Comparison of ENCODE assay signal across 1 cellular context in genomic region chr15:50424066-50424890, GRCh38.
A peak's percentile ranks its signal among the peaks of the same experiment; 100 is the strongest.
TF ChIP-seq lines count a peak whose summit lies in the region.

USP8 (plus strand) TSS chr15:50424405; CDS start chr15:50439074, 14,669 bp downstream.

TF ChIP-seq in HepG2, 621 proteins besides CTCF, POLR2A, EP300 and RAD21 (continued from another document and continues in another):
- TF ChIP-seq ZNF510 (CRISPR knock-in tag; IDR thresholded peaks at IDR 0.05; ENCODE audit: low read depth) = no peak
- TF ChIP-seq TEAD3 (CRISPR knock-in tag; optimal IDR thresholded peaks at IDR 0.05; ENCODE audit: borderline replicate concordance) = peak; percentile 84
- TF ChIP-seq HMG20A (CRISPR knock-in tag; IDR thresholded peaks at IDR 0.05; ENCODE audit: borderline replicate concordance) = peak; percentile 38; the same call in 1 of the 2 replicates
- TF ChIP-seq ZNF329 (CRISPR knock-in tag; IDR thresholded peaks at IDR 0.05; ENCODE audit: low read depth) = no peak
- 0 out of 2 replicates have a peak, but pooled peaks have one; percentile 28 for TF ChIP-seq DNMT3B (CRISPR knock-in tag; conservative IDR thresholded peaks at IDR 0.05)
- TF ChIP-seq ZNF235 (CRISPR knock-in tag; IDR thresholded peaks at IDR 0.05; ENCODE audit: borderline replicate concordance) = peak; percentile 49; the same call in 1 of the 2 replicates
- TF ChIP-seq ZMYM3 (CRISPR knock-in tag; IDR thresholded peaks at IDR 0.05) = no peak
- TF ChIP-seq SRY (CRISPR knock-in tag; IDR thresholded peaks at IDR 0.05) = peak; percentile 76; the same call in 1 of the 2 replicates
- peak; percentile 49; the same call in 1 of the 2 replicates for TF ChIP-seq ZNF891 (CRISPR knock-in tag; IDR thresholded peaks at IDR 0.05)
- TF ChIP-seq NCOR1 (IDR thresholded peaks at IDR 0.05; ENCODE audit: borderline replicate concordance, low read length) = peak; percentile 42; the same call in 1 of the 2 replicates
- no peak for TF ChIP-seq ZSCAN22 (CRISPR knock-in tag; IDR thresholded peaks at IDR 0.05)
- TF ChIP-seq ONECUT2 (CRISPR knock-in tag; IDR thresholded peaks at IDR 0.05) = no peak
- TF ChIP-seq ZBTB3 (CRISPR knock-in tag; IDR thresholded peaks at IDR 0.05; ENCODE audit: borderline replicate concordance, low read depth) = no peak
- no peak for TF ChIP-seq FUBP1 (CRISPR knock-in tag; IDR thresholded peaks at IDR 0.05; ENCODE audit: borderline replicate concordance)
- 0 out of 2 replicates have a peak, but pooled peaks have one; percentile 37 for TF ChIP-seq THRA (CRISPR knock-in tag; IDR thresholded peaks at IDR 0.05; ENCODE audit: borderline replicate concordance)
- TF ChIP-seq ZNF124 (CRISPR knock-in tag; IDR thresholded peaks at IDR 0.05) = peak; percentile 78; the same call in 1 of the 2 replicates
- TF ChIP-seq, protein P1, sequence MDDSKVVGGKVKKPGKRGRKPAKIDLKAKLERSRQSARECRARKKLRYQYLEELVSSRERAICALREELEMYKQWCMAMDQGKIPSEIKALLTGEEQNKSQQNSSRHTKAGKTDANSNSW (CRISPR knock-in tag; IDR thresholded peaks at IDR 0.05; ENCODE audit: borderline replicate concordance) = 0 out of 2 replicates have a peak, but pooled peaks have one; percentile 30
- no peak for TF ChIP-seq MLXIP (CRISPR knock-in tag; IDR thresholded peaks at IDR 0.05; ENCODE audit: borderline replicate concordance)
- no peak for TF ChIP-seq ZNF839 (CRISPR knock-in tag; IDR thresholded peaks at IDR 0.05; ENCODE audit: borderline replicate concordance)
- TF ChIP-seq, protein P2, sequence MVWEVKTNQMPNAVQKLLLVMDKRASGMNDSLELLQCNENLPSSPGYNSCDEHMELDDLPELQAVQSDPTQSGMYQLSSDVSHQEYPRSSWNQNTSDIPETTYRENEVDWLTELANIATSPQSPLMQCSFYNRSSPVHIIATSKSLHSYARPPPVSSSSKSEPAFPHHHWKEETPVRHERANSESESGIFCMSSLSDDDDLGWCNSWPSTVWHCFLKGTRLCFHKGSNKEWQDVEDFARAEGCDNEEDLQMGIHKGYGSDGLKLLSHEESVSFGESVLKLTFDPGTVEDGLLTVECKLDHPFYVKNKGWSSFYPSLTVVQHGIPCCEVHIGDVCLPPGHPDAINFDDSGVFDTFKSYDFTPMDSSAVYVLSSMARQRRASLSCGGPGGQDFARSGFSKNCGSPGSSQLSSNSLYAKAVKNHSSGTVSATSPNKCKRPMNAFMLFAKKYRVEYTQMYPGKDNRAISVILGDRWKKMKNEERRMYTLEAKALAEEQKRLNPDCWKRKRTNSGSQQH (CRISPR knock-in tag; IDR thresholded peaks at IDR 0.05; ENCODE audit: low read depth) = 0 out of 2 replicates have a peak, but pooled peaks have one; percentile 24
- TF ChIP-seq BCL6 (CRISPR knock-in tag; IDR thresholded peaks at IDR 0.05) = peak; percentile 34
- peak; percentile 48; the same call in 1 of the 2 replicates for TF ChIP-seq FOXP4 (CRISPR knock-in tag; IDR thresholded peaks at IDR 0.05)
- TF ChIP-seq GZF1 (CRISPR knock-in tag; IDR thresholded peaks at IDR 0.05) = no peak
- TF ChIP-seq RXRA (CRISPR knock-in tag; IDR thresholded peaks at IDR 0.05) = peak; percentile 64
- 0 out of 2 replicates have a peak, but pooled peaks have one; percentile 12 for TF ChIP-seq STAT5B (CRISPR knock-in tag; IDR thresholded peaks at IDR 0.05)
- peak; percentile 66 for TF ChIP-seq PAXIP1 (CRISPR knock-in tag; conservative IDR thresholded peaks at IDR 0.05)
- TF ChIP-seq EED (CRISPR knock-in tag; IDR thresholded peaks at IDR 0.05) = peak; percentile 76
- TF ChIP-seq ZMAT3 (CRISPR knock-in tag; conservative IDR thresholded peaks at IDR 0.05) = peak; percentile 64
- no peak for TF ChIP-seq TERF1 (CRISPR knock-in tag; IDR thresholded peaks at IDR 0.05)
- TF ChIP-seq HMG20B (CRISPR knock-in tag; conservative IDR thresholded peaks at IDR 0.05) = no peak; the same call in 1 of the 2 replicates
- TF ChIP-seq HNF4G (IDR thresholded peaks at IDR 0.05; ENCODE audit: borderline replicate concordance, low read depth, low read length) = 0 out of 2 replicates have a peak, but pooled peaks have one; percentile 31
- TF ChIP-seq HNF4G (CRISPR knock-in tag; IDR thresholded peaks at IDR 0.05; ENCODE audit: borderline replicate concordance, low read depth) = 0 out of 2 replicates have a peak, but pooled peaks have one; percentile 75
- TF ChIP-seq ZNF431 (CRISPR knock-in tag; IDR thresholded peaks at IDR 0.05; ENCODE audit: borderline replicate concordance, low read depth) = peak; percentile 66; the same call in 1 of the 2 replicates
- TF ChIP-seq GATAD1 (CRISPR knock-in tag; IDR thresholded peaks at IDR 0.05) = peak; percentile 98
- no peak for TF ChIP-seq MEF2D (CRISPR knock-in tag; IDR thresholded peaks at IDR 0.05)
- TF ChIP-seq, protein P3, sequence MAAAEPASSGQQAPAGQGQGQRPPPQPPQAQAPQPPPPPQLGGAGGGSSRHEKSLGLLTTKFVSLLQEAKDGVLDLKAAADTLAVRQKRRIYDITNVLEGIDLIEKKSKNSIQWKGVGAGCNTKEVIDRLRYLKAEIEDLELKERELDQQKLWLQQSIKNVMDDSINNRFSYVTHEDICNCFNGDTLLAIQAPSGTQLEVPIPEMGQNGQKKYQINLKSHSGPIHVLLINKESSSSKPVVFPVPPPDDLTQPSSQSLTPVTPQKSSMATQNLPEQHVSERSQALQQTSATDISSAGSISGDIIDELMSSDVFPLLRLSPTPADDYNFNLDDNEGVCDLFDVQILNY (CRISPR knock-in tag; conservative IDR thresholded peaks at IDR 0.05) = no peak
- TF ChIP-seq SALL1 (CRISPR knock-in tag; IDR thresholded peaks at IDR 0.05) = peak; percentile 87
- peak; percentile 47 for TF ChIP-seq FOSL2 (CRISPR knock-in tag; IDR thresholded peaks at IDR 0.05)
- TF ChIP-seq ELF4 (CRISPR knock-in tag; IDR thresholded peaks at IDR 0.05; ENCODE audit: borderline replicate concordance) = peak; percentile 86
- TF ChIP-seq KDM2A (CRISPR knock-in tag; IDR thresholded peaks at IDR 0.05; ENCODE audit: borderline replicate concordance, low read depth) = peak; percentile 81
- peak; percentile 95 for TF ChIP-seq ZNF143 (CRISPR knock-in tag; IDR thresholded peaks at IDR 0.05)
